Comparison of ENCODE assay signal across 20 cellular contexts in genomic region chr15:87755226-87755625, GRCh38.
DNase-seq lines count a peak whose midpoint lies in the region; ATAC-seq, FAIRE-seq and TF ChIP-seq lines count a peak whose summit lies in the region.
"Had no signal": no experiment of that assay in that cellular context is flagged by ENCODE, and none has a peak within 500 bp of the region (broad histone marks: within the 10 kb centered on the region; RNA-seq: fewer than 3 reads in every experiment).

No MANE protein-coding gene starts in this region.

- H3K4me2 ChIP-seq in K562 (ENCODE audit: insufficient read depth, low read length): no peak overlapping the region

- no peak for FAIRE-seq in K562 (lab: Jason Lieb, UNC)
- FAIRE-seq: pancreas had no signal

- H3K4me3 ChIP-seq in K562 (no peak overlapping the region), heart right ventricle (no peak overlapping the region)
- H3K4me3 ChIP-seq: body of pancreas, esophagus muscularis mucosa, gastrocnemius medialis, pancreas had no signal

- H3K9ac ChIP-seq in K562 (ENCODE audit: insufficient read depth in 1 of 2, low read depth in 2 of 2, low read length in 2 of 2): 0 out of 4 replicates have a peak overlapping the region, but pooled peaks of 1 of the 2 experiments have one; percentile 61

- no peaks in the 10 kb centered on the region for H4K20me1 ChIP-seq in K562 (replicated peaks; ENCODE audit: control insufficient read depth, insufficient read depth, low read length)

- no peaks in the 10 kb centered on the region for H3K79me2 ChIP-seq in K562 (ENCODE audit: control insufficient read depth, insufficient read depth, low read length)

- H3K36me3 ChIP-seq in K562 (ENCODE audit: control insufficient read depth, insufficient read depth, low read length): no peaks in the 10 kb centered on the region
- no peaks in the 10 kb centered on the region for H3K36me3 ChIP-seq in heart right ventricle
- H3K36me3 ChIP-seq: esophagus muscularis mucosa, gastrocnemius medialis, pancreas had no signal

- no peak for ATAC-seq in K562
- no peak for ATAC-seq in HG03097 (IDR thresholded peaks at IDR 0.05; ENCODE audit: low FRiP score, unreplicated experiment)
- no peak for ATAC-seq in heart right ventricle
- ATAC-seq: body of pancreas, gastrocnemius medialis, right cardiac atrium, Right ventricle myocardium inferior, T-cell had no signal

- TF ChIP-seq CTCF in K562 (IDR thresholded peaks at IDR 0.05 in 2 of 3, conservative IDR thresholded peaks at IDR 0.05 in 1 of 3; ENCODE audit: insufficient read depth in 2 of 3, low read depth in 1 of 3, low read length in 3 of 3) (no peak), heart right ventricle (IDR thresholded peaks at IDR 0.05) (no peak)

- no peak overlapping the region for H2AFZ ChIP-seq in K562 (ENCODE audit: low read depth, low read length)

- CTCF ChIA-PET in K562 (lab: Yijun Ruan, JAX; ENCODE audit: low intra/inter-chr PET ratio): no interaction called here

- H3K9me3 ChIP-seq in K562 (replicated peaks; ENCODE audit: control insufficient read depth, insufficient read depth, low read depth, low read length): no peaks in the 10 kb centered on the region
- no peaks in the 10 kb centered on the region for H3K9me3 ChIP-seq in heart right ventricle
- H3K9me3 ChIP-seq: body of pancreas, esophagus muscularis mucosa, gastrocnemius medialis, pancreas had no signal

- no peak for TF ChIP-seq POLR2A in K562 (conservative IDR thresholded peaks at IDR 0.05)
- TF ChIP-seq POLR2A in erythroblast (IDR thresholded peaks at IDR 0.05; ENCODE audit: low read length): no peak

- TF ChIP-seq RAD21 in K562 (CRISPR knock-in tag; conservative IDR thresholded peaks at IDR 0.05 in 1 of 2, IDR thresholded peaks at IDR 0.05 in 1 of 2): no peak

- in situ Hi-C loops in K562 (cut with MboI): no loop called here

- H3K27me3 ChIP-seq in K562 (ENCODE audit: control insufficient read depth in 2 of 2, insufficient read depth in 2 of 2, low read length in 2 of 2) (no peaks in the 10 kb centered on the region), heart right ventricle (no peaks in the 10 kb centered on the region)
- H3K27me3 ChIP-seq: body of pancreas, esophagus muscularis mucosa, gastrocnemius medialis, pancreas had no signal

- intact Hi-C loops in K562 (cut with micrococcal nuclease) (no loop called here), heart right ventricle (cut with DNase I) (no loop called here)

- no TSS peak for BruUV-seq in K562 (replicated peaks; lab: Mats Ljungman, UMichigan)

- peak; percentile 20 for DNase-seq in AG08395 (ENCODE audit: low spot score)
- DNase-seq in HT1080 (ENCODE audit: low read depth): peak; percentile 28
- peak; percentile 30 for DNase-seq in NCI-H510A (lab: John Stamatoyannopoulos, UW)
- no peak for DNase-seq in K562 (ENCODE audit: extremely low read depth in 1 of 4, low spot score in 3 of 4)
- DNase-seq in erythroblast (lab: John Stamatoyannopoulos, UW): no peak
- DNase-seq in heart right ventricle: no peak
- no peak for DNase-seq in SIG-M5 treated with dmso at 0.1 percent for 504 hours (lab: John Stamatoyannopoulos, UW; ENCODE audit: unreplicated experiment)
- DNase-seq: activated CD4-positive, alpha-beta T cell treated with anti-CD3 and anti-CD28 coated beads for 48 hours; body of pancreas; effector CD8-positive, alpha-beta T cell; gastrocnemius medialis; GOT3; NCI-H1436 treated with DMSO at 0.1 percent for 48 hours; NCI-H446; pancreas; right cardiac atrium; T-cell had no signal

- no peak for TF ChIP-seq EP300 in K562 (IDR thresholded peaks at IDR 0.05; ENCODE audit: low read length)

- WGBS in K562 (ENCODE audit: insufficient coverage, low coverage, missing lambda C conversion rate): 51% methylated on average over 4 of the region's 4 CpGs
- 96 to 97% methylated on average over 4 of the region's 4 CpGs for WGBS in heart right ventricle, 2 donors

- H3K27ac ChIP-seq in K562 (ENCODE audit: extremely low read depth, low read depth, low read length) (no peak overlapping the region), heart right ventricle (no peak overlapping the region)
- H3K27ac ChIP-seq: body of pancreas, esophagus muscularis mucosa, gastrocnemius medialis, pancreas had no signal

- POLR2A ChIA-PET in K562 (lab: Yijun Ruan, JAX): no interaction called here

- H3K4me1 ChIP-seq in K562 (replicated peaks in 1 of 2; ENCODE audit: control insufficient read depth in 2 of 2, insufficient read depth in 2 of 2, low read length in 2 of 2) (peaks cover 3 to 18% of the 10 kb centered on the region in 2 experiments; a peak in 3 of 5 replicates), heart right ventricle (peaks cover 0 to 31% (median 12%) of the 10 kb centered on the region in 9 donors)
- H3K4me1 ChIP-seq: pancreas had no signal

- H3K9me1 ChIP-seq in K562 (ENCODE audit: control insufficient read depth, insufficient read depth, low read length): no peaks in the 10 kb centered on the region

TF ChIP-seq in K562, 482 proteins besides CTCF, POLR2A, EP300 and RAD21 (continues in another document):
- TF ChIP-seq CLOCK (CRISPR knock-in tag; IDR thresholded peaks at IDR 0.05; ENCODE audit: borderline replicate concordance) (no peak), ATF3 (IDR thresholded peaks at IDR 0.05) (peak; percentile 24; the same call in 1 of the 2 replicates), ATF3 (CRISPR knock-in tag; conservative IDR thresholded peaks at IDR 0.05) (no peak), THRB (CRISPR knock-in tag; conservative IDR thresholded peaks at IDR 0.05) (no peak), MEF2A (IDR thresholded peaks at IDR 0.05; ENCODE audit: control insufficient read depth, low read depth, low read length) (no peak), FOSL1 (tag; conservative IDR thresholded peaks at IDR 0.05) (peak; percentile 37; the same call in 1 of the 2 replicates), MAFG (tag; conservative IDR thresholded peaks at IDR 0.05) (0 out of 2 replicates have a peak, but pooled peaks have one; percentile 25), ZNF3 (CRISPR knock-in tag; IDR thresholded peaks at IDR 0.05) (no peak), ID3 (CRISPR knock-in tag; IDR thresholded peaks at IDR 0.05) (no peak), ID3 (tag; IDR thresholded peaks at IDR 0.05) (no peak), ZNF445 (CRISPR knock-in tag; IDR thresholded peaks at IDR 0.05; ENCODE audit: low read depth) (no peak), C11orf30 (IDR thresholded peaks at IDR 0.05; ENCODE audit: low read depth) (peak; percentile 44; the same call in 1 of the 2 replicates), IRF1 (CRISPR knock-in tag; IDR thresholded peaks at IDR 0.05; ENCODE audit: borderline replicate concordance) (no peak), HCFC1 (IDR thresholded peaks at IDR 0.05; ENCODE audit: low read depth, low read length) (no peak)

Comparison
In these comparisons a context has a peak if more than half of its experiments do, and no peak if none do; other contexts are left out.
1. DNase-seq: peak in AG08395 (single experiment), HT1080 (single experiment) and NCI-H510A (single experiment); none in K562 (0 of 4), erythroblast (0 of 2), heart right ventricle (0 of 2) and SIG-M5 treated with dmso at 0.1 percent for 504 hours (single experiment).